In the genomic region with DNA sequence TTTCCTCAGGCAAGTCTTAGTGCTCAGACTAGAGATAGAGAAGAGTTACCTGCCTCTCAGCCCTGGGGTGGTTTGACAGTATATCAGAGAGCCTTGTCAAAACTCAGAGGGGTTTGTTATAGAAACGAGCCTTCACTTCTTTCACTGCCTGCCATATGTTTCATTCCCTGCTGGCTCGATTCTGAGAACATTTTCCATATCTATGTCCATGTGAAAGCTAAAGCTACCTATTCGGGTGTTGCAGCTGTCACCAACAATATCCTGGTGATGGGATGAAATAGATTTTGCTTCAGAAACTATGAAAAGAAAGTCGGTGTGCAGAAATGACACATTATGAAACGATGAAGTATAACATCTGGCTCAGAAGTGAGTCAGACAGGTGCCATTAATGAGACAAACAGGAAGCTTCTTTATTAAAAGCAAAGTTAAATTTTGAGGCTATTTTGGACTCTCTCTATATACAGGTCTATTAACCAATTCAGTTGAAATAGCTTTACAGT, we compare ENCODE assay signal across 10 cellular contexts. TPM values are rescaled to one million over a fixed set of nuclear protein-coding genes. Genes with fewer than 3 reads are reported as not detected.
DNase-seq lines count a peak whose midpoint lies in the region; ATAC-seq and TF ChIP-seq lines count a peak whose summit lies in the region.
"Had no signal": no experiment of that assay in that cellular context is flagged by ENCODE, and none has a peak within 500 bp of the region (broad histone marks: within the 10 kb centered on the region; RNA-seq: fewer than 3 reads in every experiment).

No MANE protein-coding gene starts in this region.

- H3K4me3 ChIP-seq in HCT116 (replicated peaks in 1 of 2; ENCODE audit: low read depth in 1 of 2, low read length in 2 of 2) (no peak overlapping the region), trophoblast cell (ENCODE audit: low read depth, low read length) (no peak overlapping the region)
- H3K4me3 ChIP-seq: neural progenitor cell had no signal

- peaks cover 1% of the 10 kb centered on the region for H3K36me3 Mint-ChIP-seq in activated naive CD4-positive, alpha-beta T cell treated with anti-CD3 and anti-CD28 coated beads for 36 hours (ENCODE audit: low read depth)
- H3K36me3 Mint-ChIP-seq in activated naive CD4-positive, alpha-beta T cell treated with anti-CD3 and anti-CD28 coated beads, Interleukin-2, amount 10 ng/mL, durations not matched to agents 7 days and 5 days, result no peaks in the 10 kb centered on the region
- H3K36me3 Mint-ChIP-seq: neural progenitor cell had no signal

- no peak for TF ChIP-seq RAD21 in HCT116 (IDR thresholded peaks at IDR 0.05; ENCODE audit: low read depth)

- no peak overlapping the region for H2BK5ac ChIP-seq in trophoblast cell (ENCODE audit: low read depth, low read length, poor library complexity)

- H3K27me3 ChIP-seq in HCT116 (ENCODE audit: insufficient read depth, low read length), result no peaks in the 10 kb centered on the region
- no peaks in the 10 kb centered on the region for H3K27me3 ChIP-seq in trophoblast cell (ENCODE audit: insufficient read depth, low read length)
- H3K27me3 ChIP-seq: neural progenitor cell had no signal

- no TSS peak for BruUV-seq in HCT116 (replicated peaks; lab: Mats Ljungman, UMichigan)

- intact Hi-C loops in activated naive CD4-positive, alpha-beta T cell treated with anti-CD3 and anti-CD28 coated beads for 36 hours (cut with micrococcal nuclease), result loop anchor here (1.0 to 2.0 kb wide), 5 partner anchors 13 to 63 kb away; no protein-coding TSS in a partner anchor
- intact Hi-C loops in HCT116 (cut with micrococcal nuclease), result no loop called here

- H3K9me2 ChIP-seq in HCT116 (ENCODE audit: insufficient read depth), result 0 out of 2 replicates have a peak, but pooled peaks cover 5% of the 10 kb centered on the region

- no peak overlapping the region for H4K8ac ChIP-seq in trophoblast cell (ENCODE audit: low read depth, low read length)

- peaks cover 3% of the 10 kb centered on the region for H3K27me3 Mint-ChIP-seq in activated naive CD4-positive, alpha-beta T cell treated with anti-CD3 and anti-CD28 coated beads for 36 hours (ENCODE audit: low read depth)
- H3K27me3 Mint-ChIP-seq in activated naive CD4-positive, alpha-beta T cell treated with anti-CD3 and anti-CD28 coated beads, Interleukin-2, amount 10 ng/mL, durations not matched to agents 7 days and 5 days, result no peaks in the 10 kb centered on the region

- H3K9ac ChIP-seq in HCT116 (ENCODE audit: low read length) (no peak overlapping the region), trophoblast cell (ENCODE audit: low read length) (no peak overlapping the region)
- H3K9ac ChIP-seq: neural progenitor cell had no signal

- H3K9me3 Mint-ChIP-seq in activated naive CD4-positive, alpha-beta T cell treated with anti-CD3 and anti-CD28 coated beads for 36 hours, result no peaks in the 10 kb centered on the region
- H3K9me3 Mint-ChIP-seq in activated naive CD4-positive, alpha-beta T cell treated with anti-CD3 and anti-CD28 coated beads, Interleukin-2, amount 10 ng/mL, durations not matched to agents 7 days and 5 days, result no peaks in the 10 kb centered on the region

- no peak overlapping the region for H4K12ac ChIP-seq in trophoblast cell (ENCODE audit: low read depth, low read length)

- TF ChIP-seq POLR2A in HCT116 (IDR thresholded peaks at IDR 0.05; ENCODE audit: borderline replicate concordance, extremely low read depth, insufficient read depth, insufficient read length), result no peak

- H3K4me1 Mint-ChIP-seq in activated naive CD4-positive, alpha-beta T cell treated with anti-CD3 and anti-CD28 coated beads for 36 hours (ENCODE audit: low read depth), result peaks cover 34% of the 10 kb centered on the region
- peaks cover 14% of the 10 kb centered on the region for H3K4me1 Mint-ChIP-seq in activated naive CD4-positive, alpha-beta T cell treated with anti-CD3 and anti-CD28 coated beads, Interleukin-2, amount 10 ng/mL, durations not matched to agents 7 days and 5 days

- H4K20me1 ChIP-seq in HCT116 (ENCODE audit: insufficient read depth), result no peaks in the 10 kb centered on the region; the same call in 1 of the 2 replicates

- no peak overlapping the region for H3K23ac ChIP-seq in trophoblast cell (ENCODE audit: low read length)

- WGBS in trophoblast cell (ENCODE audit: extremely low coverage, insufficient coverage, insufficient read length), result no CpG with 5 or more reads among the region's 5 CpGs

- ATAC-seq in HCT116 (no peak), HG03558 (IDR thresholded peaks at IDR 0.05; ENCODE audit: extremely low read depth, unreplicated experiment) (peak; percentile 95)

- no peaks in the 10 kb centered on the region for H3K9me3 ChIP-seq in HCT116 (ENCODE audit: control insufficient read depth in 1 of 2, insufficient read depth in 1 of 2, low read depth in 1 of 2, low read length in 2 of 2)
- no peaks in the 10 kb centered on the region for H3K9me3 ChIP-seq in trophoblast cell (ENCODE audit: insufficient read depth, low read depth, low read length)

- H2BK120ac ChIP-seq in trophoblast cell (ENCODE audit: insufficient read depth, low read length, poor library complexity), result no peak overlapping the region

- H3K18ac ChIP-seq in trophoblast cell (ENCODE audit: low read length), result no peak overlapping the region

- H4K91ac ChIP-seq in trophoblast cell (ENCODE audit: low read depth, low read length), result no peak overlapping the region

- CTCF ChIA-PET in activated naive CD4-positive, alpha-beta T cell treated with anti-CD3 and anti-CD28 coated beads for 36 hours (lab: Charles Lee), result interaction anchor here (0.5 to 0.9 kb wide), 2 partner anchors 40 to 74 kb away, joined by 3 read pairs; no protein-coding TSS in a partner anchor
- CTCF ChIA-PET in activated naive CD4-positive, alpha-beta T cell treated with anti-CD3 and anti-CD28 coated beads, Interleukin-2, amount 10 ng/mL, durations not matched to agents 7 days and 5 days (lab: Charles Lee), result interaction anchor here (1.0 to 2.4 kb wide), 7 partner anchors 9 to 169 kb away, joined by 3 to 9 read pairs (median 4); no protein-coding TSS in a partner anchor
- CTCF ChIA-PET in HCT116 (lab: Charles Lee), result no interaction called here

- H3K14ac ChIP-seq in trophoblast cell (ENCODE audit: low read length), result no peak overlapping the region

- H3K79me2 ChIP-seq in HCT116 (ENCODE audit: insufficient read depth, low read length) (no peaks in the 10 kb centered on the region), trophoblast cell (ENCODE audit: control insufficient read depth, insufficient read depth, low read length, poor library complexity) (no peaks in the 10 kb centered on the region)

- no peak for TF ChIP-seq CTCF in HCT116 (IDR thresholded peaks at IDR 0.05 in 2 of 3, conservative IDR thresholded peaks at IDR 0.05 in 1 of 3; ENCODE audit: borderline replicate concordance in 1 of 3, insufficient read depth in 1 of 3, low read depth in 2 of 3, low read length in 2 of 3)

- no peaks in the 10 kb centered on the region for H3K79me1 ChIP-seq in trophoblast cell (ENCODE audit: low read length)

- no peak overlapping the region for H3K27ac ChIP-seq in HCT116 (ENCODE audit: low read depth, low read length)
- H3K27ac ChIP-seq in trophoblast cell (ENCODE audit: low read depth, low read length), result no peak overlapping the region
- H3K27ac ChIP-seq: neural progenitor cell had no signal

- H2AK5ac ChIP-seq in trophoblast cell (ENCODE audit: low read length), result no peak overlapping the region

- RAD21 ChIA-PET in HCT116 (lab: Charles Lee; ENCODE audit: low non-redundant PET in 1 of 2, low total read pairs in 2 of 2, uncharacterized antibody in 2 of 2, unreplicated experiment in 2 of 2), result no interaction called here

- H2BK12ac ChIP-seq in trophoblast cell (ENCODE audit: low read length), result no peak overlapping the region

- no peak overlapping the region for H3K4ac ChIP-seq in trophoblast cell (ENCODE audit: low read depth, low read length)

- no peak overlapping the region for H3K4me3 Mint-ChIP-seq in activated naive CD4-positive, alpha-beta T cell treated with anti-CD3 and anti-CD28 coated beads for 36 hours
- H3K4me3 Mint-ChIP-seq in activated naive CD4-positive, alpha-beta T cell treated with anti-CD3 and anti-CD28 coated beads, Interleukin-2, amount 10 ng/mL, durations not matched to agents 7 days and 5 days, result no peak overlapping the region
- H3K4me3 Mint-ChIP-seq: neural progenitor cell had no signal

- H3K4me2 ChIP-seq in HCT116 (ENCODE audit: low read length) (no peak overlapping the region), trophoblast cell (ENCODE audit: low read length) (no peak overlapping the region)
- H3K4me2 ChIP-seq: neural progenitor cell had no signal

- POLR2A ChIA-PET in HCT116 (lab: Charles Lee), result interaction anchor here (1.1 kb wide), 1 partner anchor 9 kb away, joined by 5 read pairs; no protein-coding TSS in a partner anchor

- H2AFZ ChIP-seq in HCT116 (ENCODE audit: low read depth, low read length, poor library complexity, severe bottlenecking) (peak overlapping the region; percentile 44), trophoblast cell (ENCODE audit: insufficient read depth, low read length, poor library complexity) (no peak overlapping the region)
- H2AFZ ChIP-seq: neural progenitor cell had no signal

- DNase-seq in activated naive CD4-positive, alpha-beta T cell treated with anti-CD3 and anti-CD28 coated beads for 36 hours, result peak; percentile 35
- DNase-seq in activated naive CD4-positive, alpha-beta T cell treated with anti-CD3 and anti-CD28 coated beads, Interleukin-2, amount 10 ng/mL, durations not matched to agents 7 days and 5 days, result no peak
- DNase-seq in HCT116 (ENCODE audit: low read depth, low spot score), result no peak
- DNase-seq in trophoblast cell, result peak; percentile 34 to 71
- DNase-seq in middle frontal gyrus (ENCODE audit: extremely low spot score, low spot score), result no peak
- no peak for DNase-seq in amygdala (lab: John Stamatoyannopoulos, UW)
- no peak for DNase-seq in iPS-NIHi7 (ENCODE audit: extremely low spot score)
- DNase-seq: SIG-M5 had no signal

- peak overlapping the region; percentile 54 for H3K27ac Mint-ChIP-seq in activated naive CD4-positive, alpha-beta T cell treated with anti-CD3 and anti-CD28 coated beads for 36 hours
- H3K27ac Mint-ChIP-seq in activated naive CD4-positive, alpha-beta T cell treated with anti-CD3 and anti-CD28 coated beads, Interleukin-2, amount 10 ng/mL, durations not matched to agents 7 days and 5 days, result no peak overlapping the region
- H3K27ac Mint-ChIP-seq: neural progenitor cell had no signal

- no peaks in the 10 kb centered on the region for H3K36me3 ChIP-seq in HCT116 (ENCODE audit: control insufficient read depth in 1 of 2, insufficient read depth in 2 of 2, low read length in 2 of 2)
- H3K36me3 ChIP-seq in trophoblast cell (ENCODE audit: control insufficient read depth in 1 of 2, insufficient read depth in 2 of 2, low read length in 2 of 2), result no peaks in the 10 kb centered on the region
- H3K36me3 ChIP-seq: neural progenitor cell had no signal

- peaks cover 9 to 15% of the 10 kb centered on the region in 2 experiments; a peak in 2 of 4 replicates for H3K4me1 ChIP-seq in HCT116 (ENCODE audit: control insufficient read depth in 1 of 2, insufficient read depth in 2 of 2, low read length in 2 of 2)
- no peaks in the 10 kb centered on the region for H3K4me1 ChIP-seq in trophoblast cell (ENCODE audit: control insufficient read depth in 1 of 2, insufficient read depth in 2 of 2, low read length in 2 of 2)

RNA-seq across cellular contexts. Expression of gene TANK, which starts 56.1 kb away (rescaled TPM):
- total RNA-seq in activated naive CD4-positive, alpha-beta T cell treated with anti-CD3 and anti-CD28 coated beads for 36 hours, result 10 to 100 TPM; 48.6 to 50.4 TPM
- total RNA-seq in HCT116 (2021; ENCODE audit: unreplicated experiment), result 52.5 TPM
- 20.7 and 34.5 TPM in 2 replicates for polyA plus RNA-seq in HCT116 (2012)
- polyA plus RNA-seq in trophoblast cell (2013), result 73.9 and 77.5 TPM in 2 replicates

Comparison
In these comparisons a context has a peak if more than half of its experiments do, and no peak if none do; other contexts are left out.
1. DNase-seq: peak in activated naive CD4-positive, alpha-beta T cell treated with anti-CD3 and anti-CD28 coated beads for 36 hours (single experiment) and trophoblast cell (2 of 2); none in activated naive CD4-positive, alpha-beta T cell treated with anti-CD3 and anti-CD28 coated beads, Interleukin-2, amount 10 ng/mL, durations not matched to agents 7 days and 5 days (single experiment), HCT116 (single experiment), middle frontal gyrus (single experiment), amygdala (0 of 56) and iPS-NIHi7 (single experiment).